ENCODE assay signal across 12 cellular contexts in the genomic region with DNA sequence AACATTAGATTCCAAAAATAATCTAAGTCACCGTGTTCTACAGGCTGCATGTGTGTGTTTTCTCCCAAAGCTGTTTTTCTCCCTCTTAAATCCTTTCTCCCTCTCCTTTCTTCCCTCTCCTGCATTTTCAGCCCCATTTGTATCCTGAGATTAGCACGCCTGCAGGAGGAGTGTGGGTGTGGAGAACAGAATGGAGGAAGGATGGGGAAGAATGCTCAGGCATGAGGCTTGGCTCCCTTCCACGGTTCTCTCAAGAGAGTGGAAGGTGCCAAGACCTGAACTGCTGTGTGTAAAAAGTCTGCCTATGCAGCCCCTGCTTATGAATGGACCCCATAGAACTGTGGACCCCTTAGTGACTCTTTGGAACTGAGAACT.
A peak's percentile ranks its signal among the peaks of the same experiment; 100 is the strongest.
DNase-seq lines count a peak whose midpoint lies in the region; ATAC-seq, FAIRE-seq and TF ChIP-seq lines count a peak whose summit lies in the region.
"Had no signal": no experiment of that assay in that cellular context is flagged by ENCODE, and none has a peak within 500 bp of the region (broad histone marks: within the 10 kb centered on the region; RNA-seq: fewer than 3 reads in every experiment).

No MANE protein-coding gene starts in this region.

- peak overlapping the region; percentile 31 for H3K27ac Mint-ChIP-seq in mesothelial cell of epicardium

- WGBS in pancreas, 2 donors: 63 to 64% methylated on average over 3 of the region's 3 CpGs

- no peaks in the 10 kb centered on the region for H3K9me3 ChIP-seq in pancreas

- no peaks in the 10 kb centered on the region for H3K36me3 Mint-ChIP-seq in mesothelial cell of epicardium

- H3K36me3 ChIP-seq in pancreas: no peaks in the 10 kb centered on the region

- peaks cover 3% of the 10 kb centered on the region for H3K27me3 Mint-ChIP-seq in mesothelial cell of epicardium (ENCODE audit: low read depth)

- H3K27me3 ChIP-seq in dorsolateral prefrontal cortex: no peaks in the 10 kb centered on the region
- H3K27me3 ChIP-seq in pancreas: no peaks in the 10 kb centered on the region

- intact Hi-C loops in dorsolateral prefrontal cortex (cut with DNase I) (no loop called here), pancreas (cut with DNase I) (no loop called here)

- H3K27ac ChIP-seq in dorsolateral prefrontal cortex: peak overlapping the region in 53 of 59 donors; percentile 3 to 96 (median 80)
- H3K27ac ChIP-seq in temporal lobe (ENCODE audit: low read depth, low read length): peak overlapping the region; percentile 81
- no peak overlapping the region for H3K27ac ChIP-seq in pancreas

- no peak overlapping the region for H3K4me3 Mint-ChIP-seq in mesothelial cell of epicardium

- no peak for ATAC-seq in pancreas

- no peak overlapping the region for H3K4me3 ChIP-seq in dorsolateral prefrontal cortex
- H3K4me3 ChIP-seq in pancreas: no peak overlapping the region

- DNase-seq in NCI-H69 (lab: John Stamatoyannopoulos, UW) (peak; percentile 44), dorsolateral prefrontal cortex (peak in 8 of 10 donors; percentile 9 to 74 (median 58)), mesothelial cell of epicardium (ENCODE audit: low spot score in 2 of 2, unreplicated experiment in 2 of 2) (no peak), T-helper 2 cell (no peak), pancreas (no peak), GDM1 (lab: John Stamatoyannopoulos, UW) (no peak), NCI-H2107 treated with DMSO at 0.1 percent for 48 hours (lab: John Stamatoyannopoulos, UW; ENCODE audit: unreplicated experiment) (no peak)
- DNase-seq: activated T-cell treated with anti-CD3 and anti-CD28 coated beads for 4 hours, Kasumi-1, T1000 had no signal

- H3K4me1 ChIP-seq in pancreas: no peaks in the 10 kb centered on the region

- H3K9me3 Mint-ChIP-seq in mesothelial cell of epicardium: no peaks in the 10 kb centered on the region

- TF ChIP-seq CTCF in dorsolateral prefrontal cortex (IDR thresholded peaks at IDR 0.05 in 54 of 56, conservative IDR thresholded peaks at IDR 0.05 in 2 of 56; ENCODE audit: low read depth in 1 of 56, partially characterized antibody in 56 of 56) (peak in 1 of 56 donors; percentile 12), mesothelial cell of epicardium (IDR thresholded peaks at IDR 0.05; ENCODE audit: unreplicated experiment) (no peak), pancreas (IDR thresholded peaks at IDR 0.05) (no peak)

- FAIRE-seq in pancreas (lab: Jason Lieb, UNC): no peak
- FAIRE-seq: D721Med had no signal

- H3K4me1 Mint-ChIP-seq in mesothelial cell of epicardium: peaks cover 17% of the 10 kb centered on the region

Comparison
In these comparisons a context has a peak if more than half of its experiments do, and no peak if none do; other contexts are left out.
1. DNase-seq: peak in NCI-H69 (single experiment) and dorsolateral prefrontal cortex (8 of 10); none in mesothelial cell of epicardium (0 of 2), T-helper 2 cell (0 of 5), pancreas (0 of 6), GDM1 (single experiment) and NCI-H2107 treated with DMSO at 0.1 percent for 48 hours (single experiment).
2. H3K27ac ChIP-seq: peak in dorsolateral prefrontal cortex (53 of 59) and temporal lobe (single experiment); none in pancreas (0 of 4).